Comparison of ENCODE assay signal across 10 cellular contexts in genomic region chr2:219045937-219046550, GRCh38. TPM values are rescaled to one million over a fixed set of nuclear protein-coding genes. Genes with fewer than 3 reads are reported as not detected.
DNase-seq lines count a peak whose midpoint lies in the region; ATAC-seq lines count a peak whose summit lies in the region.
"Had no signal": no experiment of that assay in that cellular context is flagged by ENCODE, and none has a peak within 500 bp of the region (broad histone marks: within the 10 kb centered on the region; RNA-seq: fewer than 3 reads in every experiment).

No MANE protein-coding gene starts in this region.

- peaks cover 43% of the 10 kb centered on the region for H3K27me3 Mint-ChIP-seq in activated CD4-positive, alpha-beta memory T cell treated with anti-CD3 and anti-CD28 coated beads for 36 hours
- peaks cover 38% of the 10 kb centered on the region for H3K27me3 Mint-ChIP-seq in activated T-helper 2 cell treated with anti-CD3 and anti-CD28 coated beads, Interferon-gamma antibody, Interleukin-2, Interleukin-4, amounts not matched to agents 10 μg/mL and 5 μg/mL and 100 μg/mL, durations not matched to agents 14 hours and 24 hours and 36 hours (ENCODE audit: low read depth)

- no peaks in the 10 kb centered on the region for H3K9me3 Mint-ChIP-seq in activated CD4-positive, alpha-beta memory T cell treated with anti-CD3 and anti-CD28 coated beads for 36 hours
- no peaks in the 10 kb centered on the region for H3K9me3 Mint-ChIP-seq in activated T-helper 2 cell treated with anti-CD3 and anti-CD28 coated beads, Interferon-gamma antibody, Interleukin-2, Interleukin-4, amounts not matched to agents 10 μg/mL and 5 μg/mL and 100 μg/mL, durations not matched to agents 14 hours and 24 hours and 36 hours

- H3K36me3 Mint-ChIP-seq in activated CD4-positive, alpha-beta memory T cell treated with anti-CD3 and anti-CD28 coated beads for 36 hours = no peaks in the 10 kb centered on the region
- no peaks in the 10 kb centered on the region for H3K36me3 Mint-ChIP-seq in activated T-helper 2 cell treated with anti-CD3 and anti-CD28 coated beads, Interferon-gamma antibody, Interleukin-2, Interleukin-4, amounts not matched to agents 10 μg/mL and 5 μg/mL and 100 μg/mL, durations not matched to agents 14 hours and 24 hours and 36 hours (ENCODE audit: low read depth)

- H3K4me1 Mint-ChIP-seq in activated CD4-positive, alpha-beta memory T cell treated with anti-CD3 and anti-CD28 coated beads for 36 hours (ENCODE audit: low read depth) = peaks cover 8% of the 10 kb centered on the region
- peaks cover 3% of the 10 kb centered on the region for H3K4me1 Mint-ChIP-seq in activated T-helper 2 cell treated with anti-CD3 and anti-CD28 coated beads, Interferon-gamma antibody, Interleukin-2, Interleukin-4, amounts not matched to agents 10 μg/mL and 5 μg/mL and 100 μg/mL, durations not matched to agents 14 hours and 24 hours and 36 hours (ENCODE audit: low read depth)

- CTCF ChIA-PET in activated CD4-positive, alpha-beta memory T cell treated with anti-CD3 and anti-CD28 coated beads for 36 hours (lab: Charles Lee) = interaction anchor here (0.6 to 2.6 kb wide), 7 partner anchors 12 to 82 kb away, joined by 3 to 10 read pairs (median 5); no protein-coding TSS in a partner anchor

- intact Hi-C loops in activated CD4-positive, alpha-beta memory T cell treated with anti-CD3 and anti-CD28 coated beads for 36 hours (cut with micrococcal nuclease) = no loop called here
- intact Hi-C loops in activated T-helper 2 cell treated with anti-CD3 and anti-CD28 coated beads, Interferon-gamma antibody, Interleukin-2, Interleukin-4, amounts not matched to agents 10 μg/mL and 5 μg/mL and 100 μg/mL, durations not matched to agents 14 hours and 24 hours and 36 hours (cut with micrococcal nuclease) = no loop called here

- DNase-seq in COLO829 (ENCODE audit: low spot score) = peak; percentile 48
- peak; percentile 62 for DNase-seq in HuH-7 (ENCODE audit: low spot score)
- DNase-seq in activated CD4-positive, alpha-beta memory T cell treated with anti-CD3 and anti-CD28 coated beads for 36 hours = peak; percentile 37
- DNase-seq in left kidney (ENCODE audit: low read depth, low spot score) = peak; percentile 90
- no peak for DNase-seq in SK-N-DZ (ENCODE audit: low spot score)
- DNase-seq in activated T-helper 2 cell treated with anti-CD3 and anti-CD28 coated beads, Interferon-gamma antibody, Interleukin-2, Interleukin-4, amounts not matched to agents 10 μg/mL and 5 μg/mL and 100 μg/mL, durations not matched to agents 14 hours and 24 hours and 36 hours (ENCODE audit: low spot score) = no peak
- no peak for DNase-seq in NCI-H146 (lab: John Stamatoyannopoulos, UW)
- DNase-seq: NCI-H2171 had no signal

- POLR2A ChIA-PET in activated CD4-positive, alpha-beta memory T cell treated with anti-CD3 and anti-CD28 coated beads for 36 hours (lab: Charles Lee) = interaction anchor here (0.5 kb wide), 1 partner anchor 211 kb away, joined by 4 read pairs; no protein-coding TSS in a partner anchor

- no peak overlapping the region for H3K4me3 Mint-ChIP-seq in activated CD4-positive, alpha-beta memory T cell treated with anti-CD3 and anti-CD28 coated beads for 36 hours
- H3K4me3 Mint-ChIP-seq in activated T-helper 2 cell treated with anti-CD3 and anti-CD28 coated beads, Interferon-gamma antibody, Interleukin-2, Interleukin-4, amounts not matched to agents 10 μg/mL and 5 μg/mL and 100 μg/mL, durations not matched to agents 14 hours and 24 hours and 36 hours (ENCODE audit: low read depth) = no peak overlapping the region

- no peak for ATAC-seq in GM21723 (IDR thresholded peaks at IDR 0.05; ENCODE audit: unreplicated experiment)

- H3K27ac Mint-ChIP-seq in activated CD4-positive, alpha-beta memory T cell treated with anti-CD3 and anti-CD28 coated beads for 36 hours = no peak overlapping the region
- H3K27ac Mint-ChIP-seq in activated T-helper 2 cell treated with anti-CD3 and anti-CD28 coated beads, Interferon-gamma antibody, Interleukin-2, Interleukin-4, amounts not matched to agents 10 μg/mL and 5 μg/mL and 100 μg/mL, durations not matched to agents 14 hours and 24 hours and 36 hours = no peak overlapping the region

RNA-seq across cellular contexts. Expression of gene CFAP65, which starts 4.7 kb away (rescaled TPM):
- total RNA-seq in activated CD4-positive, alpha-beta memory T cell treated with anti-CD3 and anti-CD28 coated beads for 36 hours = not detected
- polyA plus RNA-seq in SK-N-DZ (2014; cell fraction: cytosol; rRNA removed) = not detected in 2 replicates
- 0.15 TPM in 1 of 2 replicates, not detected in the other for polyA plus RNA-seq in SK-N-DZ (2014; cell fraction: nucleus; rRNA removed)
- not detected in 2 replicates for total RNA-seq in activated T-helper 2 cell treated with anti-CD3 and anti-CD28 coated beads, Interferon-gamma antibody, Interleukin-2, Interleukin-4, amounts not matched to agents 10 μg/mL and 5 μg/mL and 100 μg/mL, durations not matched to agents 14 hours and 24 hours and 36 hours

RNA-seq across cellular contexts. Expression of gene IHH, which starts 14.7 kb away (rescaled TPM):
- total RNA-seq in activated CD4-positive, alpha-beta memory T cell treated with anti-CD3 and anti-CD28 coated beads for 36 hours = under 1 TPM in 1 of 2 experiments, not detected in 1; 0.10 TPM
- 0.03 and 0.20 TPM in 2 replicates for polyA plus RNA-seq in SK-N-DZ (2014; cell fraction: cytosol; rRNA removed)
- polyA plus RNA-seq in SK-N-DZ (2014; cell fraction: nucleus; rRNA removed) = 0.15 TPM in 1 of 2 replicates, not detected in the other
- total RNA-seq in activated T-helper 2 cell treated with anti-CD3 and anti-CD28 coated beads, Interferon-gamma antibody, Interleukin-2, Interleukin-4, amounts not matched to agents 10 μg/mL and 5 μg/mL and 100 μg/mL, durations not matched to agents 14 hours and 24 hours and 36 hours = 0.09 TPM in 1 of 2 replicates, not detected in the other

RNA-seq across cellular contexts. Expression of gene CRYBA2, which starts 52.8 kb away (rescaled TPM):
- not detected for total RNA-seq in activated CD4-positive, alpha-beta memory T cell treated with anti-CD3 and anti-CD28 coated beads for 36 hours
- 7.3 and 18.8 TPM in 2 replicates for polyA plus RNA-seq in SK-N-DZ (2014; cell fraction: cytosol; rRNA removed)
- polyA plus RNA-seq in SK-N-DZ (2014; cell fraction: nucleus; rRNA removed) = 9.5 and 10.8 TPM in 2 replicates
- not detected in 2 replicates for total RNA-seq in activated T-helper 2 cell treated with anti-CD3 and anti-CD28 coated beads, Interferon-gamma antibody, Interleukin-2, Interleukin-4, amounts not matched to agents 10 μg/mL and 5 μg/mL and 100 μg/mL, durations not matched to agents 14 hours and 24 hours and 36 hours
- total RNA-seq: temporal lobe had no signal

Comparison
In these comparisons a context has a peak if more than half of its experiments do, and no peak if none do; other contexts are left out.
1. DNase-seq: peak in COLO829 (single experiment), HuH-7 (single experiment), activated CD4-positive, alpha-beta memory T cell treated with anti-CD3 and anti-CD28 coated beads for 36 hours (single experiment) and left kidney (single experiment); none in SK-N-DZ (single experiment), activated T-helper 2 cell treated with anti-CD3 and anti-CD28 coated beads, Interferon-gamma antibody, Interleukin-2, Interleukin-4, amounts not matched to agents 10 μg/mL and 5 μg/mL and 100 μg/mL, durations not matched to agents 14 hours and 24 hours and 36 hours (single experiment) and NCI-H146 (single experiment).